In the genomic region with DNA sequence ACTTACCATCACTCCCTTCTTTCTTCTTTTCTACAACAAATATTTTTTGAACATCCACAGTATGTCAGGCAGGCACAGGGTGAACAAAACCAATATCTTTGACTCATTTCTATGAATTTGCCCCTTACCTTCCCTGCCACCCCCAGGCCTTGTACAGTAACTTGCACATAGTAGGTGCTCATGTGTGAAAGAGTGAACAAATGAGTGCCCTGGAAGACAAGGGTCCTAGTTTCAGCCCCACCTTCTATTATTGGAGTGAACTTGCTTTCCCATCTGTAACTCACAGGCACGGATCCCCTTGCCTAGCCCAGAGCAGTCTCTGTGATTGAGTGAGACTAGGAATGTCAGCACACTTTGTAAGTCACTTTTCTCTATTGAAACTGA, we compare ENCODE assay signal across 11 cellular contexts. TPM values are rescaled to one million over a fixed set of nuclear protein-coding genes. Genes with fewer than 3 reads are reported as not detected.
DNase-seq lines count a peak whose midpoint lies in the region; ATAC-seq and TF ChIP-seq lines count a peak whose summit lies in the region.
"Had no signal": no experiment of that assay in that cellular context is flagged by ENCODE, and none has a peak within 500 bp of the region (broad histone marks: within the 10 kb centered on the region; RNA-seq: fewer than 3 reads in every experiment).

No MANE protein-coding gene starts in this region.

- H3K27me3 ChIP-seq in BLaER1: no peaks in the 10 kb centered on the region
- H3K27me3 ChIP-seq: left lung, right atrium auricular region had no signal

- peaks cover 16% of the 10 kb centered on the region for H4K20me1 ChIP-seq in BLaER1

- H3K27ac Mint-ChIP-seq in activated T-helper 2 cell treated with anti-CD3 and anti-CD28 coated beads, Interferon-gamma antibody, Interleukin-2, Interleukin-4, amounts not matched to agents 10 μg/mL and 5 μg/mL and 100 μg/mL, durations not matched to agents 14 hours and 24 hours and 36 hours: peak overlapping the region; percentile 57

- no peak for TF ChIP-seq CTCF in coronary artery (IDR thresholded peaks at IDR 0.05)

- peaks cover 5% of the 10 kb centered on the region for H3K4me1 ChIP-seq in BLaER1
- H3K4me1 ChIP-seq: right atrium auricular region had no signal

- no peak overlapping the region for H3K4me2 ChIP-seq in BLaER1

- peaks cover 71% of the 10 kb centered on the region for H3K36me3 Mint-ChIP-seq in activated T-helper 2 cell treated with anti-CD3 and anti-CD28 coated beads, Interferon-gamma antibody, Interleukin-2, Interleukin-4, amounts not matched to agents 10 μg/mL and 5 μg/mL and 100 μg/mL, durations not matched to agents 14 hours and 24 hours and 36 hours (ENCODE audit: low read depth)

- no peak overlapping the region for H3K4me3 ChIP-seq in BLaER1
- H3K4me3 ChIP-seq in coronary artery: no peak overlapping the region
- H3K4me3 ChIP-seq: left lung, right atrium auricular region had no signal

- H3K4me3 Mint-ChIP-seq in activated T-helper 2 cell treated with anti-CD3 and anti-CD28 coated beads, Interferon-gamma antibody, Interleukin-2, Interleukin-4, amounts not matched to agents 10 μg/mL and 5 μg/mL and 100 μg/mL, durations not matched to agents 14 hours and 24 hours and 36 hours (ENCODE audit: low read depth): no peak overlapping the region
- H3K4me3 Mint-ChIP-seq: brain had no signal

- H3K36me3 ChIP-seq in BLaER1: peaks cover 96% of the 10 kb centered on the region

- peak; percentile 11 for ATAC-seq in GM21528 (IDR thresholded peaks at IDR 0.05; ENCODE audit: low FRiP score, unreplicated experiment)

- H3K27ac ChIP-seq in BLaER1 (no peak overlapping the region), coronary artery (no peak overlapping the region)
- H3K27ac ChIP-seq: right atrium auricular region had no signal

- peaks cover 5% of the 10 kb centered on the region for H3K4me1 Mint-ChIP-seq in activated T-helper 2 cell treated with anti-CD3 and anti-CD28 coated beads, Interferon-gamma antibody, Interleukin-2, Interleukin-4, amounts not matched to agents 10 μg/mL and 5 μg/mL and 100 μg/mL, durations not matched to agents 14 hours and 24 hours and 36 hours (ENCODE audit: low read depth)
- H3K4me1 Mint-ChIP-seq: brain had no signal

- intact Hi-C loops in activated T-helper 2 cell treated with anti-CD3 and anti-CD28 coated beads, Interferon-gamma antibody, Interleukin-2, Interleukin-4, amounts not matched to agents 10 μg/mL and 5 μg/mL and 100 μg/mL, durations not matched to agents 14 hours and 24 hours and 36 hours (cut with micrococcal nuclease): no loop called here

- no peaks in the 10 kb centered on the region for H3K9me3 ChIP-seq in BLaER1
- H3K9me3 ChIP-seq: left lung, right atrium auricular region had no signal

- no peaks in the 10 kb centered on the region for H3K27me3 Mint-ChIP-seq in activated T-helper 2 cell treated with anti-CD3 and anti-CD28 coated beads, Interferon-gamma antibody, Interleukin-2, Interleukin-4, amounts not matched to agents 10 μg/mL and 5 μg/mL and 100 μg/mL, durations not matched to agents 14 hours and 24 hours and 36 hours (ENCODE audit: low read depth)

- no peak for DNase-seq in activated T-helper 2 cell treated with anti-CD3 and anti-CD28 coated beads, Interferon-gamma antibody, Interleukin-2, Interleukin-4, amounts not matched to agents 10 μg/mL and 5 μg/mL and 100 μg/mL, durations not matched to agents 14 hours and 24 hours and 36 hours (ENCODE audit: low spot score)
- DNase-seq in coronary artery (ENCODE audit: low spot score) (no peak), NCI-H226 (no peak), retina (no peak)
- DNase-seq: GOT3, left lung, NCI-H1694 treated with DMSO at 0.1 percent for 48 hours had no signal

- peak overlapping the region; percentile 38; the same call in 1 of the 2 replicates for H3K9ac ChIP-seq in BLaER1

- no peaks in the 10 kb centered on the region for H3K9me3 Mint-ChIP-seq in activated T-helper 2 cell treated with anti-CD3 and anti-CD28 coated beads, Interferon-gamma antibody, Interleukin-2, Interleukin-4, amounts not matched to agents 10 μg/mL and 5 μg/mL and 100 μg/mL, durations not matched to agents 14 hours and 24 hours and 36 hours
- H3K9me3 Mint-ChIP-seq: brain had no signal

RNA-seq across cellular contexts. Expression of gene ZDHHC18, which starts 12.8 kb away (rescaled TPM):
- 62.7 and 64.3 TPM in 2 replicates for total RNA-seq in activated T-helper 2 cell treated with anti-CD3 and anti-CD28 coated beads, Interferon-gamma antibody, Interleukin-2, Interleukin-4, amounts not matched to agents 10 μg/mL and 5 μg/mL and 100 μg/mL, durations not matched to agents 14 hours and 24 hours and 36 hours

RNA-seq across cellular contexts. Expression of gene SFN, which starts 23.6 kb away (rescaled TPM):
- 0.32 and 0.62 TPM in 2 replicates for total RNA-seq in activated T-helper 2 cell treated with anti-CD3 and anti-CD28 coated beads, Interferon-gamma antibody, Interleukin-2, Interleukin-4, amounts not matched to agents 10 μg/mL and 5 μg/mL and 100 μg/mL, durations not matched to agents 14 hours and 24 hours and 36 hours

RNA-seq across cellular contexts. Expression of gene GPN2, which starts 50.8 kb away (rescaled TPM):
- total RNA-seq in activated T-helper 2 cell treated with anti-CD3 and anti-CD28 coated beads, Interferon-gamma antibody, Interleukin-2, Interleukin-4, amounts not matched to agents 10 μg/mL and 5 μg/mL and 100 μg/mL, durations not matched to agents 14 hours and 24 hours and 36 hours: 36.0 and 43.1 TPM in 2 replicates

RNA-seq across cellular contexts. Expression of gene PIGV, which starts 51.6 kb away (rescaled TPM):
- total RNA-seq in activated T-helper 2 cell treated with anti-CD3 and anti-CD28 coated beads, Interferon-gamma antibody, Interleukin-2, Interleukin-4, amounts not matched to agents 10 μg/mL and 5 μg/mL and 100 μg/mL, durations not matched to agents 14 hours and 24 hours and 36 hours: 19.4 and 20.1 TPM in 2 replicates
